Comparison of ENCODE assay signal across 1 cellular context in genomic region chr11:66328307-66329144, GRCh38.
TF ChIP-seq lines count a peak whose summit lies in the region.

No MANE protein-coding gene starts in this region.

TF ChIP-seq in HepG2, 621 proteins besides CTCF, POLR2A, EP300 and RAD21 (continued from another document):
- TF ChIP-seq AFF4 (CRISPR knock-in tag; IDR thresholded peaks at IDR 0.05) (0 out of 2 replicates have a peak, but pooled peaks have one; percentile 49), RFX5 (IDR thresholded peaks at IDR 0.05; ENCODE audit: low read depth, low read length) (no peak), RFXAP (CRISPR knock-in tag; IDR thresholded peaks at IDR 0.05; ENCODE audit: borderline replicate concordance) (peak; percentile 65; the same call in 1 of the 2 replicates), MIXL1 (CRISPR knock-in tag; IDR thresholded peaks at IDR 0.05) (peak; percentile 80), KDM1A (CRISPR knock-in tag; IDR thresholded peaks at IDR 0.05) (peak; percentile 49; the same call in 1 of the 2 replicates), ARNTL (CRISPR knock-in tag; IDR thresholded peaks at IDR 0.05) (peak; percentile 97), TEAD2 (CRISPR knock-in tag; IDR thresholded peaks at IDR 0.05) (no peak)
